ENCODE assay signal across 10 cellular contexts in the genomic region with DNA sequence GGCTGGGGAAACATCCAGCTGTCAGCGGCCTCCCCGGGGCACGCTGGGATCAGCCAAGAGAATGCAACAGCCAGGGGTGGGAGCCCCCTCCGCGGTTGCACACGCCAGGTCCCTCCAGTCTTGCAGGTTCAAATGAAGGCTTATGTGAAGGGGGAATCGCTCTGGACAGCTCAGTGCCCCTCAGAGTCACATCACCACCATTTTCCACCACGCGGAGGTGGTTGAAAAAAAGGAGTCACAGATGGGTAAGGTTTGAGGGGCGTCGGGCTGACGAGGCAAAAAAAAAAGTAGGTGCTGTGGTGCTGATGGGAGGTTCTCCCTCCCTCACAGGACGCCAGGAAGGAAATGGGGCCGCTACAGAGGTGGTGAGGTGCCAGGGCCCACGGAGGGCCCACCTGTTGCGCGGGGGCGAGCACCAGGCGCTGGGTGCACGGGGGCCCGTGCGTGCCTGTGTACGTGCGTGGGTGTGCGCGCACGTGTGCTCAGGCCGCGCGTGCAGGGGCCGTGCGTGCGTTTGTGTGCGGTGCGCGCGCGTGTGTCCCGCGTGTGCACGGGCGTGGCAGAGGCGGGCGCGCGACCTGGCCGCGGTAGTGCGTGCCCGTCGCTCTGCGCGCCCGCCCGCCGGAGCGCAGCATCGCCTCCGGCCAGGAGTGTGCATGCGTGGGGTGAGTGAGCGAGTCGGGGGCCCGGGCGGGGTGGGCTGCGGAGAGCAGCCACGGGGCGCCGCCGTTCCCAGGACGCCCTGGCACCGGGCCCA. TPM values are rescaled to one million over a fixed set of nuclear protein-coding genes. Genes with fewer than 3 reads are reported as not detected.
A peak's percentile ranks its signal among the peaks of the same experiment; 100 is the strongest.
DNase-seq lines count a peak whose midpoint lies in the region; ATAC-seq, FAIRE-seq and TF ChIP-seq lines count a peak whose summit lies in the region.
"Had no signal": no experiment of that assay in that cellular context is flagged by ENCODE, and none has a peak within 500 bp of the region (broad histone marks: within the 10 kb centered on the region; RNA-seq: fewer than 3 reads in every experiment).

No MANE protein-coding gene starts in this region.

- H3K18ac ChIP-seq in mesendoderm (ENCODE audit: low read length), result peak overlapping the region; percentile 75

- H3K4me1 Mint-ChIP-seq in astrocyte (ENCODE audit: low read depth, unreplicated experiment), result peaks cover 16% of the 10 kb centered on the region

- no peak overlapping the region for H2AFZ ChIP-seq in astrocyte (ENCODE audit: low read depth, low read length)

- H3K27me3 ChIP-seq in astrocyte (ENCODE audit: insufficient read depth, low read length) (peaks cover 42% of the 10 kb centered on the region), mesendoderm (ENCODE audit: insufficient read depth, low read length, poor library complexity) (no peaks in the 10 kb centered on the region), upper lobe of right lung (peaks cover 22% of the 10 kb centered on the region)

- peak; percentile 64 for DNase-seq in stimulated activated CD4-positive, alpha-beta T cell treated with anti-CD3 and anti-CD28 coated beads, Interleukin-2, amount 100 ng/mL, for 4 hours (ENCODE audit: low read depth)
- no peak for DNase-seq in stimulated activated CD4-positive, alpha-beta T cell treated with anti-CD3 and anti-CD28 coated beads, Interleukin-15, amount 100 ng/mL, for 24 hours
- DNase-seq in astrocyte (ENCODE audit: low read depth), result no peak
- no peak for DNase-seq in mesendoderm
- DNase-seq in upper lobe of right lung, result no peak
- DNase-seq in NCI-H510A (lab: John Stamatoyannopoulos, UW), result no peak
- DNase-seq in HuH-7 (ENCODE audit: low spot score), result no peak
- DNase-seq: amniotic stem cell had no signal

- H3K9ac ChIP-seq in astrocyte (ENCODE audit: low read length) (no peak overlapping the region), mesendoderm (ENCODE audit: low read length) (peak overlapping the region; percentile 83)
- H3K9ac ChIP-seq: BLaER1 had no signal

- H2BK120ac ChIP-seq in mesendoderm (ENCODE audit: low read depth, low read length), result no peak overlapping the region

- no peaks in the 10 kb centered on the region for H3K9me3 ChIP-seq in astrocyte (ENCODE audit: insufficient read depth, low read depth, low read length)
- no peaks in the 10 kb centered on the region for H3K9me3 ChIP-seq in upper lobe of right lung

- H3K27me3 Mint-ChIP-seq in astrocyte (ENCODE audit: low read depth, unreplicated experiment), result peaks cover 11% of the 10 kb centered on the region

- H3K79me2 ChIP-seq in astrocyte (ENCODE audit: insufficient read depth, low read length) (no peaks in the 10 kb centered on the region), mesendoderm (ENCODE audit: control insufficient read depth, insufficient read depth, low read length) (no peaks in the 10 kb centered on the region)

- no peak overlapping the region for H4K5ac ChIP-seq in mesendoderm (ENCODE audit: low read length)

- no peaks in the 10 kb centered on the region for H3K9me3 Mint-ChIP-seq in astrocyte (ENCODE audit: unreplicated experiment)

- TF ChIP-seq CTCF in astrocyte (IDR thresholded peaks at IDR 0.05; ENCODE audit: insufficient read depth, low read depth, low read length), result no peak
- TF ChIP-seq CTCF in upper lobe of right lung (IDR thresholded peaks at IDR 0.05), result no peak

- peaks cover 14% of the 10 kb centered on the region for H3K4me1 ChIP-seq in astrocyte (ENCODE audit: insufficient read depth, low read length)
- peaks cover 7% of the 10 kb centered on the region for H3K4me1 ChIP-seq in mesendoderm (ENCODE audit: control insufficient read depth, low read depth, low read length)
- peaks cover 56% of the 10 kb centered on the region for H3K4me1 ChIP-seq in upper lobe of right lung

- H2BK5ac ChIP-seq in mesendoderm (ENCODE audit: low read length), result no peak overlapping the region

- H3K4me2 ChIP-seq in astrocyte (ENCODE audit: low read length) (peak overlapping the region; percentile 62), mesendoderm (ENCODE audit: low read length) (peak overlapping the region; percentile 42)

- H3K4me3 Mint-ChIP-seq in astrocyte (ENCODE audit: unreplicated experiment), result peak overlapping the region; percentile 92

- H3K36me3 ChIP-seq in astrocyte (ENCODE audit: insufficient read depth, low read length) (no peaks in the 10 kb centered on the region), mesendoderm (ENCODE audit: control insufficient read depth, insufficient read depth, low read length) (no peaks in the 10 kb centered on the region), upper lobe of right lung (no peaks in the 10 kb centered on the region)
- H3K36me3 ChIP-seq: BLaER1 had no signal

- peaks cover 4% of the 10 kb centered on the region for H4K20me1 ChIP-seq in astrocyte (ENCODE audit: insufficient read depth, low read length)

- peaks cover 2% of the 10 kb centered on the region for H3K36me3 Mint-ChIP-seq in astrocyte (ENCODE audit: low read depth, unreplicated experiment)

- intact Hi-C loops in upper lobe of right lung (cut with DNase I), result no loop called here

- FAIRE-seq in astrocyte (lab: Jason Lieb, UNC), result no peak

- H3K56ac ChIP-seq in mesendoderm (ENCODE audit: low read length), result peak overlapping the region; percentile 94

- H3K4ac ChIP-seq in mesendoderm (ENCODE audit: low read depth, low read length), result peak overlapping the region; percentile 70

- H3K27ac Mint-ChIP-seq in astrocyte (ENCODE audit: unreplicated experiment), result peak overlapping the region; percentile 88

- H3K4me3 ChIP-seq in astrocyte (ENCODE audit: insufficient read depth, low read depth, low read length) (no peak overlapping the region), mesendoderm (ENCODE audit: low read length) (no peak overlapping the region), upper lobe of right lung (peak overlapping the region; percentile 58)

- H3K27ac ChIP-seq in astrocyte (ENCODE audit: low read depth, low read length) (no peak overlapping the region), mesendoderm (ENCODE audit: low read depth, low read length) (no peak overlapping the region), upper lobe of right lung (peak overlapping the region; percentile 24)
- H3K27ac ChIP-seq: BLaER1 had no signal

- ATAC-seq in upper lobe of right lung, result peak; percentile 1
- no peak for ATAC-seq in esophagus mucosa

- H3K23ac ChIP-seq in mesendoderm (ENCODE audit: low read length), result peak overlapping the region; percentile 94

- H2AK5ac ChIP-seq in mesendoderm (ENCODE audit: low read length), result no peak overlapping the region

- H4K8ac ChIP-seq in mesendoderm (ENCODE audit: low read depth, low read length), result no peak overlapping the region

- H2BK15ac ChIP-seq in mesendoderm (replicated peaks; ENCODE audit: low read depth), result no peak overlapping the region

- peaks cover 3% of the 10 kb centered on the region for H3K79me1 ChIP-seq in mesendoderm (ENCODE audit: low read length)

- WGBS in mesendoderm (ENCODE audit: extremely low coverage, insufficient coverage, low lambda C conversion rate), result no CpG with 5 or more reads among the region's 71 CpGs

RNA-seq across cellular contexts. Expression of a gene that starts 3.0 kb away (rescaled TPM):
- total RNA-seq in astrocyte (17.0 and 27.3 TPM in 2 replicates), upper lobe of right lung (29.8 TPM), esophagus mucosa (0.96 TPM)
- polyA plus RNA-seq in mesendoderm (2013, experiment 1 of 2), result 3.6 TPM
- polyA plus RNA-seq in mesendoderm (2013, experiment 2 of 2), result 3.7 TPM
